Comparison of ENCODE assay signal across 18 cellular contexts in the genomic region with DNA sequence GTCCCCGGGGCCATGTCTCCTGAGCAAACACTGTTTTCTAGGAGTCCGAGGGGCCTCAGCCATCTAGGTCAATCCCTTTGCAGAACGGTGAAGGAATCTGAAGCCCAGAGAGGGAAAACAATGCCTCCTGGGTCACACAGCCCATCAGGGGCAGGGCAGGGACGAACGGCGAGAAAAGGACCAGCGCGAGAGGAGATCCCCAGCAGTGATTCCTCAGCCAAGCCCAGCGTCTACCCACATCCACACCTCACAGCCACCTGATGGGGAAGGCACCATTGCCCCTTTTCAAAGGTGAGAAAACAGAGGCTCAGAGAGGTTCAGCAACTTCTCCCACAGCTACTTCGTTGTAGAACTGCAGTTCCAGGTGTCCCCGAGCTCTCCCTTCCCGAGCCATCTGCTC. TPM values are rescaled to one million over a fixed set of nuclear protein-coding genes. Genes with fewer than 3 reads are reported as not detected.
A peak's percentile ranks its signal among the peaks of the same experiment; 100 is the strongest.
DNase-seq lines count a peak whose midpoint lies in the region; ATAC-seq, FAIRE-seq and TF ChIP-seq lines count a peak whose summit lies in the region.
"Had no signal": no experiment of that assay in that cellular context is flagged by ENCODE, and none has a peak within 500 bp of the region (broad histone marks: within the 10 kb centered on the region; RNA-seq: fewer than 3 reads in every experiment).

No MANE protein-coding gene starts in this region.

- H4K20me1 ChIP-seq in BLaER1 (no peaks in the 10 kb centered on the region), K562 (replicated peaks; ENCODE audit: control insufficient read depth, insufficient read depth, low read length) (peaks cover 12% of the 10 kb centered on the region; the same call in 1 of the 2 replicates)
- H4K20me1 ChIP-seq in BLaER1 treated with 17β-estradiol and CSF1 and Interleukin-3, amounts not matched to agents 10 nM and 100 nM = peaks cover 0 to 52% (median 5%) of the 10 kb centered on the region in 11 experiments; a peak in 8 of 22 replicates

- H3K36me3 Mint-ChIP-seq in stimulated activated memory B cell treated with anti-CD40 and anti-IgM and Interleukin-4, amounts not matched to agents 10 μg/mL and 1 μg/mL and 100 μg/mL, for 72 hours = peaks cover 6% of the 10 kb centered on the region
- H3K36me3 Mint-ChIP-seq: CD14-positive monocyte had no signal

- H3K4me3 Mint-ChIP-seq in stimulated activated memory B cell treated with anti-CD40 and anti-IgM and Interleukin-4, amounts not matched to agents 10 μg/mL and 1 μg/mL and 100 μg/mL, for 72 hours = no peak overlapping the region
- H3K4me3 Mint-ChIP-seq: CD14-positive monocyte; CD4-positive, alpha-beta T cell; CD8-positive, alpha-beta memory T cell had no signal

- H3K4me3 ChIP-seq in BLaER1 (no peak overlapping the region), K562 (no peak overlapping the region), neuronal stem cell (ENCODE audit: low read length in 2 of 2) (no peak overlapping the region)
- H3K4me3 ChIP-seq in BLaER1 treated with 17β-estradiol and CSF1 and Interleukin-3, amounts not matched to agents 10 nM and 100 nM = no peak overlapping the region

- no peak overlapping the region for H4K8ac ChIP-seq in neuronal stem cell (ENCODE audit: low read depth, low read length)

- H2BK12ac ChIP-seq in neuronal stem cell (ENCODE audit: low read length) = no peak overlapping the region

- no peak overlapping the region for H4K91ac ChIP-seq in neuronal stem cell (ENCODE audit: low read depth, low read length, poor library complexity)

- H3K36me3 ChIP-seq in BLaER1 (no peaks in the 10 kb centered on the region), K562 (ENCODE audit: control insufficient read depth, insufficient read depth, low read length) (no peaks in the 10 kb centered on the region), neuronal stem cell (replicated peaks in 1 of 2; ENCODE audit: control insufficient read depth in 2 of 2, insufficient read depth in 2 of 2, low read length in 2 of 2) (no peaks in the 10 kb centered on the region)
- no peaks in the 10 kb centered on the region for H3K36me3 ChIP-seq in BLaER1 treated with 17β-estradiol and CSF1 and Interleukin-3, amounts not matched to agents 10 nM and 100 nM

- H3K9me1 ChIP-seq in K562 (ENCODE audit: control insufficient read depth, insufficient read depth, low read length) = no peaks in the 10 kb centered on the region

- FAIRE-seq in K562 (lab: Jason Lieb, UNC) = no peak
- FAIRE-seq: G401.6, GM12892, GM19239 had no signal

- H3K27ac ChIP-seq in BLaER1 = no peak overlapping the region
- H3K27ac ChIP-seq in BLaER1 treated with 17β-estradiol and CSF1 and Interleukin-3, amounts not matched to agents 10 nM and 100 nM = no peak overlapping the region
- no peak overlapping the region for H3K27ac ChIP-seq in K562 (ENCODE audit: extremely low read depth, low read depth, low read length)
- no peak overlapping the region for H3K27ac ChIP-seq in neuronal stem cell (replicated peaks; ENCODE audit: low read length)

- no peak for TF ChIP-seq EP300 in K562 (IDR thresholded peaks at IDR 0.05; ENCODE audit: low read length)

- in situ Hi-C loops in K562 (cut with MboI) = loop anchor here (10.0 kb wide), 1 partner anchor 617 kb away; no protein-coding TSS in a partner anchor

- H3K27me3 ChIP-seq in BLaER1 = no peaks in the 10 kb centered on the region
- peaks cover 0 to 80% (median 0%) of the 10 kb centered on the region in 11 experiments; a peak in 10 of 22 replicates for H3K27me3 ChIP-seq in BLaER1 treated with 17β-estradiol and CSF1 and Interleukin-3, amounts not matched to agents 10 nM and 100 nM
- peaks cover 77 to 92% of the 10 kb centered on the region in 2 experiments for H3K27me3 ChIP-seq in K562 (ENCODE audit: control insufficient read depth in 2 of 2, insufficient read depth in 2 of 2, low read length in 2 of 2)
- peaks cover 0 to 12% (median 0%) of the 10 kb centered on the region in 3 experiments for H3K27me3 ChIP-seq in neuronal stem cell (ENCODE audit: control insufficient read depth in 3 of 3, insufficient read depth in 3 of 3, low read depth in 1 of 3, low read length in 3 of 3)

- no peak overlapping the region for H2BK120ac ChIP-seq in neuronal stem cell (ENCODE audit: low read depth, low read length)

- H3K14ac ChIP-seq in neuronal stem cell (ENCODE audit: low read length) = no peak overlapping the region

- H3K18ac ChIP-seq in neuronal stem cell (ENCODE audit: low read length) = no peak overlapping the region

- H2AFZ ChIP-seq in K562 (ENCODE audit: low read depth, low read length) = no peak overlapping the region
- H2AFZ ChIP-seq in neuronal stem cell (ENCODE audit: low read length) = no peak overlapping the region

- H3K4ac ChIP-seq in neuronal stem cell (ENCODE audit: low read length) = peak overlapping the region; percentile 76

- H3K27ac Mint-ChIP-seq in stimulated activated memory B cell treated with anti-CD40 and anti-IgM and Interleukin-4, amounts not matched to agents 10 μg/mL and 1 μg/mL and 100 μg/mL, for 72 hours = no peak overlapping the region
- H3K27ac Mint-ChIP-seq: CD14-positive monocyte; CD4-positive, alpha-beta T cell; CD8-positive, alpha-beta memory T cell had no signal

- no peaks in the 10 kb centered on the region for H3K79me1 ChIP-seq in neuronal stem cell (ENCODE audit: low read depth, low read length)

- POLR2A ChIA-PET in K562 (lab: Yijun Ruan, JAX) = interaction anchor here (0.5 kb wide), 1 partner anchor 305 kb away, joined by 3 read pairs; no protein-coding TSS in a partner anchor

- intact Hi-C loops in K562 (cut with micrococcal nuclease) = no loop called here

- peaks cover 43% of the 10 kb centered on the region for H3K27me3 Mint-ChIP-seq in stimulated activated memory B cell treated with anti-CD40 and anti-IgM and Interleukin-4, amounts not matched to agents 10 μg/mL and 1 μg/mL and 100 μg/mL, for 72 hours

- H3K9ac ChIP-seq in BLaER1 (no peak overlapping the region), K562 (ENCODE audit: insufficient read depth in 1 of 2, low read depth in 2 of 2, low read length in 2 of 2) (no peak overlapping the region), neuronal stem cell (ENCODE audit: low read depth, low read length, poor library complexity) (no peak overlapping the region)
- H3K9ac ChIP-seq in BLaER1 treated with 17β-estradiol and CSF1 and Interleukin-3, amounts not matched to agents 10 nM and 100 nM = no peak overlapping the region

- CTCF ChIA-PET in K562 (lab: Yijun Ruan, JAX; ENCODE audit: low intra/inter-chr PET ratio) = no interaction called here

- H3K79me2 ChIP-seq in K562 (ENCODE audit: control insufficient read depth, insufficient read depth, low read length) = no peaks in the 10 kb centered on the region

- peaks cover 11% of the 10 kb centered on the region for H3K9me3 ChIP-seq in BLaER1
- peaks cover 6 to 14% (median 11%) of the 10 kb centered on the region in 11 experiments; a peak in 19 of 22 replicates for H3K9me3 ChIP-seq in BLaER1 treated with 17β-estradiol and CSF1 and Interleukin-3, amounts not matched to agents 10 nM and 100 nM (replicated peaks in 1 of 11)
- H3K9me3 ChIP-seq in K562 (replicated peaks; ENCODE audit: control insufficient read depth, insufficient read depth, low read depth, low read length) = no peaks in the 10 kb centered on the region
- H3K9me3 ChIP-seq in neuronal stem cell (replicated peaks in 1 of 2; ENCODE audit: control insufficient read depth in 2 of 2, insufficient read depth in 1 of 2, low read depth in 1 of 2, low read length in 2 of 2) = peaks cover 0 to 6% of the 10 kb centered on the region in 2 donors

- WGBS in K562 (ENCODE audit: insufficient coverage, low coverage, missing lambda C conversion rate) = 0% methylated on average over 9 of the region's 12 CpGs
- no CpG with 5 or more reads among the region's 12 CpGs for WGBS in neuronal stem cell (ENCODE audit: extremely low coverage in 2 of 2, insufficient read length in 2 of 2, insufficient replicate concordance in 1 of 2), 2 donors

- DNase-seq in K562 (ENCODE audit: extremely low read depth in 1 of 4, low spot score in 3 of 4) (no peak), neuronal stem cell (ENCODE audit: low spot score) (no peak), MV-4-11 (lab: John Stamatoyannopoulos, UW) (no peak), occipital lobe (lab: John Stamatoyannopoulos, UW) (no peak)
- DNase-seq: Calu3; CD4-positive, alpha-beta T cell; CD8-positive, alpha-beta memory T cell; GOT3; HCEC 1CT had no signal

- H3K23ac ChIP-seq in neuronal stem cell (ENCODE audit: low read depth, low read length, poor library complexity) = no peak overlapping the region

- H2BK15ac ChIP-seq in neuronal stem cell (ENCODE audit: low read length) = no peak overlapping the region

- no peak for TF ChIP-seq POLR2A in K562 (conservative IDR thresholded peaks at IDR 0.05)

- no peak for TF ChIP-seq RAD21 in K562 (CRISPR knock-in tag; conservative IDR thresholded peaks at IDR 0.05 in 1 of 2, IDR thresholded peaks at IDR 0.05 in 1 of 2)

- peaks cover 6% of the 10 kb centered on the region for H3K9me3 Mint-ChIP-seq in stimulated activated memory B cell treated with anti-CD40 and anti-IgM and Interleukin-4, amounts not matched to agents 10 μg/mL and 1 μg/mL and 100 μg/mL, for 72 hours
- H3K9me3 Mint-ChIP-seq: CD4-positive, alpha-beta T cell had no signal

- BruUV-seq in K562 (replicated peaks; lab: Mats Ljungman, UMichigan) = no TSS peak

- no peak for ATAC-seq in K562
- ATAC-seq in stimulated activated memory B cell treated with anti-CD40 and anti-IgM and Interleukin-4, amounts not matched to agents 10 μg/mL and 1 μg/mL and 100 μg/mL, for 72 hours = no peak
- ATAC-seq in GM21447 (IDR thresholded peaks at IDR 0.05; ENCODE audit: unreplicated experiment) = no peak

- H2BK5ac ChIP-seq in neuronal stem cell (ENCODE audit: low read length) = peak overlapping the region; percentile 39

- H2AK5ac ChIP-seq in neuronal stem cell (ENCODE audit: low read depth, low read length) = peak overlapping the region; percentile 88

- TF ChIP-seq CTCF in K562 (IDR thresholded peaks at IDR 0.05 in 2 of 3, conservative IDR thresholded peaks at IDR 0.05 in 1 of 3; ENCODE audit: insufficient read depth in 2 of 3, low read depth in 1 of 3, low read length in 3 of 3) = no peak

- peaks cover 25% of the 10 kb centered on the region for H3K4me1 Mint-ChIP-seq in stimulated activated memory B cell treated with anti-CD40 and anti-IgM and Interleukin-4, amounts not matched to agents 10 μg/mL and 1 μg/mL and 100 μg/mL, for 72 hours
- H3K4me1 Mint-ChIP-seq: CD14-positive monocyte had no signal

- peaks cover 95% of the 10 kb centered on the region for H3K4me1 ChIP-seq in BLaER1
- peaks cover 37 to 91% (median 75%) of the 10 kb centered on the region in 10 experiments for H3K4me1 ChIP-seq in BLaER1 treated with 17β-estradiol and CSF1 and Interleukin-3, amounts not matched to agents 10 nM and 100 nM
- peaks cover 0 to 35% of the 10 kb centered on the region in 2 experiments; a peak in 2 of 5 replicates for H3K4me1 ChIP-seq in K562 (replicated peaks in 1 of 2; ENCODE audit: control insufficient read depth in 2 of 2, insufficient read depth in 2 of 2, low read length in 2 of 2)
- peaks cover 0 to 2% of the 10 kb centered on the region in 2 donors for H3K4me1 ChIP-seq in neuronal stem cell (ENCODE audit: control insufficient read depth in 2 of 2, insufficient read depth in 1 of 2, low read depth in 1 of 2, low read length in 2 of 2)

- peak overlapping the region; percentile 93 for H3K4me2 ChIP-seq in BLaER1
- H3K4me2 ChIP-seq in BLaER1 treated with 17β-estradiol and CSF1 and Interleukin-3, amounts not matched to agents 10 nM and 100 nM = peak overlapping the region in 7 of 11 experiments; percentile 85 to 96 (median 92); a peak in 12 of 22 replicates
- H3K4me2 ChIP-seq in K562 (ENCODE audit: insufficient read depth, low read length) = no peak overlapping the region
- no peak overlapping the region for H3K4me2 ChIP-seq in neuronal stem cell (ENCODE audit: insufficient read depth, low read length, poor library complexity, severe bottlenecking)

RNA-seq across cellular contexts. Expression of a gene that starts 17.9 kb away (rescaled TPM):
- 26.2 and 74.4 TPM in 2 replicates for total RNA-seq in K562 (2011; cell fraction: chromatin; rRNA removed; ENCODE audit: low replicate concordance)
- total RNA-seq in K562 (2011; cell fraction: nucleolus; rRNA removed) = 89.7 and 92.9 TPM in 2 replicates
- total RNA-seq in K562 (2011; cell fraction: nucleoplasm; rRNA removed) = 63.3 and 66.8 TPM in 2 replicates
- 122 and 132 TPM in 2 replicates for total RNA-seq in K562 (2014; rRNA removed)
- total RNA-seq in K562 (2014; rRNA removed; fragmentation: Illumina TruSeq; extraction: Trizol) = 46.5 and 57.2 TPM in 2 replicates
- 81.5 and 83.4 TPM in 2 replicates for total RNA-seq in K562 (2015; rRNA removed; fragmentation: Illumina TruSeq; extraction: Trizol)
- 77.3 and 80.1 TPM in 2 replicates for total RNA-seq in K562 (2021)
- 93.6 and 96.3 TPM in 2 replicates for polyA plus RNA-seq in K562 (2011; rRNA removed)
- 110 and 136 TPM in 2 replicates for polyA plus RNA-seq in K562 (2011; cell fraction: cytosol; rRNA removed)
- 144 and 158 TPM in 2 replicates for polyA plus RNA-seq in K562 (2011; cell fraction: nucleus; rRNA removed)
- polyA plus RNA-seq in K562 (2012) = 65.4 and 71.5 TPM in 2 replicates
- polyA plus RNA-seq in K562 (2014; fragmentation: Illumina TruSeq; extraction: Trizol) = 54.0 and 64.6 TPM in 2 replicates
- polyA plus RNA-seq in K562 (2014; fragmentation: Nextera tagmentation; extraction: Ambion mirVana) = 10 to 100 TPM; 34.8 to 55.3 TPM
- 121 and 136 TPM in 2 replicates for polyA plus RNA-seq in K562 (2014; rRNA removed)
- 20.1 and 30.9 TPM in 2 replicates for polyA minus RNA-seq in K562 (2011; rRNA and poly(A)+ RNA removed)
- 22.6 and 24.3 TPM in 2 replicates for polyA minus RNA-seq in K562 (2011; cell fraction: cytosol; rRNA and poly(A)+ RNA removed)
- 12.3 and 13.9 TPM in 2 replicates for polyA minus RNA-seq in K562 (2011; cell fraction: nucleus; rRNA and poly(A)+ RNA removed)
- polyA plus RNA-seq in neuronal stem cell (2013, experiment 1 of 2) = 16.9 TPM
- 15.7 TPM for polyA plus RNA-seq in neuronal stem cell (2013, experiment 2 of 2)
- 19.2 TPM for total RNA-seq in occipital lobe

RNA-seq across cellular contexts. Expression of a gene that starts 31.7 kb away (rescaled TPM):
- total RNA-seq in K562 (2011; cell fraction: chromatin; rRNA removed; ENCODE audit: low replicate concordance) = 0.32 and 2.6 TPM in 2 replicates
- 0.66 and 1.5 TPM in 2 replicates for total RNA-seq in K562 (2011; cell fraction: nucleolus; rRNA removed)
- total RNA-seq in K562 (2011; cell fraction: nucleoplasm; rRNA removed) = 0.29 and 1.8 TPM in 2 replicates
- total RNA-seq in K562 (2014; rRNA removed) = 0.18 TPM in 1 of 2 replicates, not detected in the other
- total RNA-seq in K562 (2014; rRNA removed; fragmentation: Illumina TruSeq; extraction: Trizol) = not detected in 2 replicates
- total RNA-seq in K562 (2015; rRNA removed; fragmentation: Illumina TruSeq; extraction: Trizol) = not detected in 2 replicates
- 0.11 and 0.31 TPM in 2 replicates for total RNA-seq in K562 (2021)
- polyA plus RNA-seq in K562 (2011; rRNA removed) = 0.10 and 0.20 TPM in 2 replicates
- polyA plus RNA-seq in K562 (2011; cell fraction: cytosol; rRNA removed) = 0.12 and 0.72 TPM in 2 replicates
- polyA plus RNA-seq in K562 (2011; cell fraction: nucleus; rRNA removed) = 0.53 and 1.7 TPM in 2 replicates
- polyA plus RNA-seq in K562 (2012) = 0.04 and 0.12 TPM in 2 replicates
- not detected in 2 replicates for polyA plus RNA-seq in K562 (2014; fragmentation: Illumina TruSeq; extraction: Trizol)
- not detected for polyA plus RNA-seq in K562 (2014; fragmentation: Nextera tagmentation; extraction: Ambion mirVana)
- not detected in 2 replicates for polyA plus RNA-seq in K562 (2014; rRNA removed)
- 0.14 and 0.15 TPM in 2 replicates for polyA minus RNA-seq in K562 (2011; rRNA and poly(A)+ RNA removed)
- 0.19 and 0.27 TPM in 2 replicates for polyA minus RNA-seq in K562 (2011; cell fraction: cytosol; rRNA and poly(A)+ RNA removed)
- 0.89 and 1.1 TPM in 2 replicates for polyA minus RNA-seq in K562 (2011; cell fraction: nucleus; rRNA and poly(A)+ RNA removed)
- polyA plus RNA-seq in neuronal stem cell (2013, experiment 1 of 2) = 0.32 TPM
- polyA plus RNA-seq in neuronal stem cell (2013, experiment 2 of 2) = 0.28 TPM
- not detected for total RNA-seq in occipital lobe
- total RNA-seq: A673; CD8-positive, alpha-beta memory T cell had no signal
- polyA plus RNA-seq: CD14-positive monocyte; CD8-positive, alpha-beta memory T cell had no signal

RNA-seq across cellular contexts. Expression of a gene that starts 57.2 kb away (rescaled TPM):
- 8.5 and 20.5 TPM in 2 replicates for total RNA-seq in K562 (2011; cell fraction: chromatin; rRNA removed; ENCODE audit: low replicate concordance)
- total RNA-seq in K562 (2011; cell fraction: nucleolus; rRNA removed) = 11.2 and 12.1 TPM in 2 replicates
- 5.1 and 7.6 TPM in 2 replicates for total RNA-seq in K562 (2011; cell fraction: nucleoplasm; rRNA removed)
- total RNA-seq in K562 (2014; rRNA removed) = 11.7 and 15.6 TPM in 2 replicates
- total RNA-seq in K562 (2014; rRNA removed; fragmentation: Illumina TruSeq; extraction: Trizol) = 1.1 and 1.3 TPM in 2 replicates
- 4.7 and 5.5 TPM in 2 replicates for total RNA-seq in K562 (2015; rRNA removed; fragmentation: Illumina TruSeq; extraction: Trizol)
- total RNA-seq in K562 (2021) = 17.6 and 24.4 TPM in 2 replicates
- 2.1 and 4.9 TPM in 2 replicates for polyA plus RNA-seq in K562 (2011; rRNA removed)
- polyA plus RNA-seq in K562 (2011; cell fraction: cytosol; rRNA removed) = 3.8 and 5.1 TPM in 2 replicates
- polyA plus RNA-seq in K562 (2011; cell fraction: nucleus; rRNA removed) = 9.8 and 26.1 TPM in 2 replicates
- polyA plus RNA-seq in K562 (2012) = 11.2 and 12.1 TPM in 2 replicates
- 3.7 and 6.9 TPM in 2 replicates for polyA plus RNA-seq in K562 (2014; fragmentation: Illumina TruSeq; extraction: Trizol)
- under 1 TPM; 0.04 to 0.07 TPM for polyA plus RNA-seq in K562 (2014; fragmentation: Nextera tagmentation; extraction: Ambion mirVana)
- 12.8 and 13.5 TPM in 2 replicates for polyA plus RNA-seq in K562 (2014; rRNA removed)
- 0.66 and 1.1 TPM in 2 replicates for polyA minus RNA-seq in K562 (2011; rRNA and poly(A)+ RNA removed)
- 5.5 and 7.7 TPM in 2 replicates for polyA minus RNA-seq in K562 (2011; cell fraction: cytosol; rRNA and poly(A)+ RNA removed)
- polyA minus RNA-seq in K562 (2011; cell fraction: nucleus; rRNA and poly(A)+ RNA removed) = 3.6 and 3.8 TPM in 2 replicates
- polyA plus RNA-seq in neuronal stem cell (2013, experiment 1 of 2) = 4.4 TPM
- polyA plus RNA-seq in neuronal stem cell (2013, experiment 2 of 2) = 4.1 TPM
- 6.9 TPM for total RNA-seq in occipital lobe

Comparison
In these comparisons a context has a peak if more than half of its experiments do, and no peak if none do; other contexts are left out.
1. H3K4me2 ChIP-seq: peak in BLaER1 (single experiment) and BLaER1 treated with 17β-estradiol and CSF1 and Interleukin-3, amounts not matched to agents 10 nM and 100 nM (7 of 11); none in K562 (single experiment) and neuronal stem cell (single experiment).